Comparison of ENCODE assay signal across 12 cellular contexts in the genomic region with DNA sequence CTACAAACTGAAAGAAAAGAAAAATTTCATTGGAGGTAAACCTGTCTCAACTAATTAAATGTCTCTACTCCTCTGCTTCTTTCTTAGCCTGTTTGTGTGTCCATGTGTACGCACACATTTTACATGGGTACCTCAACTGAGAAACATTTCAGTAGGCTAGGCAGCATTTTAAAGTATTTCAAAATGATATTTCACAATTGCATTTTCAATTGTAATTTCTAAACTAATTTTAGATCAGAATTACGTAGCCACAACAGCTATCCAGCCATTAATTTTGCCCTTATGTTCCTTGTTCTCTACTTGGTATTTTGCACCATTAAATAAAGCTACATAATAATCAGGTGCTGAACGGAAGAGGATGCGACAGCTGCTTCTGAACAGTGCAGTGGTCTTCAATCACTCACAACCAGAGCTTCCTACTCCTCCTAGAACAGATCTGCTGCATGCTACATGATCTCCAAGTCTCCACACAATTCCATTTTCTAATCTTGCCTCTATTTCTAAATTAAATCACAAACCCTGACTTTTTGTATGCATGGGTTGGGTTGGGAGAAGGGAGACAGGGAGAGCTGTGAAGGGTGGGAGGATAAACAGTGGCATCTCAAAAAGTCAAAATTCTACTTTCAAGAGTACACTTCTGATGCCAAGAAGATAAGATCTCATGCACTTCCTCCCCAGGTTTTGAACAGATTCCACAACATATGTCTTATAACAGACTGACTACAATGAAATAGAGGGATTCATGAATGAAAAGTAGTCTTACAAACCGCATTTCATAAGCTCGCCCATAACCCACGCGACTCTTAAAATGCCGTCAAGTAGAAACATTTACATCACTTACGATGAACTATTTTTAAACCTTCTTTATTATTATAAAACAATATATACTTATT. TPM values are rescaled to one million over a fixed set of nuclear protein-coding genes. Genes with fewer than 3 reads are reported as not detected.
DNase-seq lines count a peak whose midpoint lies in the region; FAIRE-seq and TF ChIP-seq lines count a peak whose summit lies in the region.
"Had no signal": no experiment of that assay in that cellular context is flagged by ENCODE, and none has a peak within 500 bp of the region (broad histone marks: within the 10 kb centered on the region; RNA-seq: fewer than 3 reads in every experiment).

No MANE protein-coding gene starts in this region.

- H3K36me3 Mint-ChIP-seq in activated naive CD4-positive, alpha-beta T cell treated with anti-CD3 and anti-CD28 coated beads, Interleukin-2, amount 10 ng/mL, durations not matched to agents 7 days and 5 days: peaks cover 19% of the 10 kb centered on the region
- peaks cover 15% of the 10 kb centered on the region for H3K36me3 Mint-ChIP-seq in T-helper 2 cell treated with Interferon-gamma antibody and Interleukin-4, amounts not matched to agents 5 μg/mL and 100 μg/mL, for 36 hours (ENCODE audit: low read depth)

- peak overlapping the region; percentile 54 for H3K4me2 ChIP-seq in keratinocyte (ENCODE audit: control insufficient read depth, extremely low read depth, insufficient read depth, low read depth, low read length)

- TF ChIP-seq POLR2A in testis (IDR thresholded peaks at IDR 0.05): no peak

- peak overlapping the region; percentile 24 for H3K4me3 Mint-ChIP-seq in activated naive CD4-positive, alpha-beta T cell treated with anti-CD3 and anti-CD28 coated beads, Interleukin-2, amount 10 ng/mL, durations not matched to agents 7 days and 5 days
- H3K4me3 Mint-ChIP-seq in T-helper 2 cell treated with Interferon-gamma antibody and Interleukin-4, amounts not matched to agents 5 μg/mL and 100 μg/mL, for 36 hours: peak overlapping the region; percentile 62

- H3K4me3 ChIP-seq in keratinocyte (ENCODE audit: control insufficient read depth in 2 of 3, extremely low read depth in 1 of 3, insufficient read depth in 2 of 3, low read depth in 1 of 3, low read length in 3 of 3) (no peak overlapping the region), testis (no peak overlapping the region)

- H3K4me1 ChIP-seq in keratinocyte (ENCODE audit: control insufficient read depth, extremely low read depth, insufficient read depth, low read length) (peaks cover 68% of the 10 kb centered on the region), testis (peaks cover 44% of the 10 kb centered on the region)

- H3K4me1 Mint-ChIP-seq in activated naive CD4-positive, alpha-beta T cell treated with anti-CD3 and anti-CD28 coated beads, Interleukin-2, amount 10 ng/mL, durations not matched to agents 7 days and 5 days: peaks cover 88% of the 10 kb centered on the region
- peaks cover 84% of the 10 kb centered on the region for H3K4me1 Mint-ChIP-seq in T-helper 2 cell treated with Interferon-gamma antibody and Interleukin-4, amounts not matched to agents 5 μg/mL and 100 μg/mL, for 36 hours (ENCODE audit: low read depth)

- H3K36me3 ChIP-seq in keratinocyte (ENCODE audit: control insufficient read depth in 2 of 2, extremely low read depth in 1 of 2, insufficient read depth in 2 of 2, low read length in 2 of 2) (peaks cover 0 to 2% of the 10 kb centered on the region in 2 experiments), testis (ENCODE audit: low read depth, missing control alignments) (no peaks in the 10 kb centered on the region)

- TF ChIP-seq CTCF in keratinocyte (optimal IDR thresholded peaks at IDR 0.05 in 1 of 3, IDR thresholded peaks at IDR 0.05 in 1 of 3, conservative IDR thresholded peaks at IDR 0.05 in 1 of 3; ENCODE audit: extremely low read depth in 1 of 3, insufficient read depth in 2 of 3, low read length in 3 of 3): no peak
- TF ChIP-seq CTCF in testis (IDR thresholded peaks at IDR 0.05): no peak

- DNase-seq in activated naive CD4-positive, alpha-beta T cell treated with anti-CD3 and anti-CD28 coated beads, Interleukin-2, amount 10 ng/mL, durations not matched to agents 7 days and 5 days: no peak
- DNase-seq in activated naive CD4-positive, alpha-beta T cell treated with anti-CD3 and anti-CD28 coated beads, Interleukin-2, amount 50 U/mL, for 16 hours: no peak
- DNase-seq in T-helper 2 cell treated with Interferon-gamma antibody and Interleukin-4, amounts not matched to agents 5 μg/mL and 100 μg/mL, for 36 hours (ENCODE audit: low spot score): no peak
- DNase-seq in keratinocyte (ENCODE audit: low read depth, low spot score) (no peak), testis (no peak), NCI-H226 (no peak), GM19240 (ENCODE audit: insufficient read length, low spot score) (no peak), COLO829 (ENCODE audit: low spot score) (no peak)
- DNase-seq: anterior cingulate cortex, NCI-H187, nucleus accumbens had no signal

- CTCF ChIA-PET in activated naive CD4-positive, alpha-beta T cell treated with anti-CD3 and anti-CD28 coated beads, Interleukin-2, amount 10 ng/mL, durations not matched to agents 7 days and 5 days (lab: Charles Lee): interaction anchor here (0.5 to 2.2 kb wide), 7 partner anchors 10 to 67 kb away, joined by 3 to 5 read pairs (median 3); no protein-coding TSS in a partner anchor

- dilution Hi-C loops in keratinocyte (cut with MboI; ENCODE audit: extremely low pct_ligation_motif_present, low sequenced_read_pairs): no loop called here

- H3K9me3 Mint-ChIP-seq in activated naive CD4-positive, alpha-beta T cell treated with anti-CD3 and anti-CD28 coated beads, Interleukin-2, amount 10 ng/mL, durations not matched to agents 7 days and 5 days: no peaks in the 10 kb centered on the region
- no peaks in the 10 kb centered on the region for H3K9me3 Mint-ChIP-seq in T-helper 2 cell treated with Interferon-gamma antibody and Interleukin-4, amounts not matched to agents 5 μg/mL and 100 μg/mL, for 36 hours

- peaks cover 97% of the 10 kb centered on the region for H3K79me2 ChIP-seq in keratinocyte (ENCODE audit: control insufficient read depth, insufficient read depth, low read length)

- H3K9ac ChIP-seq in keratinocyte (ENCODE audit: control insufficient read depth, extremely low read depth, insufficient read depth, low read length): no peak overlapping the region

- intact Hi-C loops in testis (cut with DNase I; ENCODE audit: low total_unique reads): no loop called here

- H3K9me1 ChIP-seq in keratinocyte (ENCODE audit: control insufficient read depth, extremely low read depth, insufficient read depth, low read length): no peaks in the 10 kb centered on the region

- no peak overlapping the region for H2AFZ ChIP-seq in keratinocyte (ENCODE audit: control insufficient read depth, low read length)

- H4K20me1 ChIP-seq in keratinocyte (ENCODE audit: control insufficient read depth, extremely low read depth, insufficient read depth, low read length): no peaks in the 10 kb centered on the region

- 68 to 69% methylated on average over 10 of the region's 10 CpGs for WGBS in testis, 2 donors

- H3K27ac ChIP-seq in keratinocyte (ENCODE audit: control insufficient read depth, insufficient read depth, low read length) (no peak overlapping the region), testis (peak overlapping the region; percentile 78 to 87)

- H3K27ac Mint-ChIP-seq in activated naive CD4-positive, alpha-beta T cell treated with anti-CD3 and anti-CD28 coated beads, Interleukin-2, amount 10 ng/mL, durations not matched to agents 7 days and 5 days: peak overlapping the region; percentile 29
- peak overlapping the region; percentile 72 for H3K27ac Mint-ChIP-seq in T-helper 2 cell treated with Interferon-gamma antibody and Interleukin-4, amounts not matched to agents 5 μg/mL and 100 μg/mL, for 36 hours

- no peaks in the 10 kb centered on the region for H3K9me3 ChIP-seq in keratinocyte (ENCODE audit: control insufficient read depth, low read depth, low read length)
- H3K9me3 ChIP-seq in testis: no peaks in the 10 kb centered on the region

- H3K27me3 ChIP-seq in keratinocyte (ENCODE audit: control insufficient read depth, extremely low read depth, insufficient read depth, low read length): no peaks in the 10 kb centered on the region
- no peaks in the 10 kb centered on the region for H3K27me3 ChIP-seq in testis

- FAIRE-seq in keratinocyte (lab: Jason Lieb, UNC): peak; percentile 32
- FAIRE-seq: islet of Langerhans had no signal

- no peaks in the 10 kb centered on the region for H3K27me3 Mint-ChIP-seq in activated naive CD4-positive, alpha-beta T cell treated with anti-CD3 and anti-CD28 coated beads, Interleukin-2, amount 10 ng/mL, durations not matched to agents 7 days and 5 days
- no peaks in the 10 kb centered on the region for H3K27me3 Mint-ChIP-seq in T-helper 2 cell treated with Interferon-gamma antibody and Interleukin-4, amounts not matched to agents 5 μg/mL and 100 μg/mL, for 36 hours (ENCODE audit: low read depth)

RNA-seq across cellular contexts. Expression of a gene that starts 57.4 kb away (rescaled TPM):
- polyA plus RNA-seq in keratinocyte: 18.1 to 28.3 TPM (median 27.0 TPM) in 3 replicates
- 5.1 TPM for polyA plus RNA-seq in keratinocyte (2011; ENCODE audit: low read depth)
- 15.2 and 20.9 TPM in 2 replicates for polyA plus RNA-seq in keratinocyte (2011; cell fraction: cytosol; rRNA removed)
- polyA plus RNA-seq in keratinocyte (2011; cell fraction: nucleus; rRNA removed): 33.3 and 36.1 TPM in 2 replicates
- 7.2 and 21.3 TPM in 2 replicates for polyA plus RNA-seq in keratinocyte (2012; ENCODE audit: low replicate concordance)
- 19.8 to 29.4 TPM (median 20.2 TPM) in 3 replicates for polyA minus RNA-seq in keratinocyte
- 16.7 TPM for polyA minus RNA-seq in keratinocyte (2011; cell fraction: cytosol; rRNA and poly(A)+ RNA removed)
- polyA minus RNA-seq in keratinocyte (2011; cell fraction: nucleus; rRNA and poly(A)+ RNA removed): 24.5 and 51.2 TPM in 2 replicates
- total RNA-seq in testis: 10 to 100 TPM; 31.1 to 36.1 TPM
- 20.0 TPM for polyA plus RNA-seq in testis (ENCODE audit: insufficient read depth, low read depth, low replicate concordance)
